In genomic region chr16:16141141-16141540, GRCh38 we compare ENCODE assay signal across 29 cellular contexts.
"Had no signal": no experiment of that assay in that cellular context is flagged by ENCODE, and none has a peak within 500 bp of the region (broad histone marks: within the 10 kb centered on the region; RNA-seq: fewer than 3 reads in every experiment).

No MANE protein-coding gene starts in this region.

- H3K27me3 Mint-ChIP-seq: activated CD8-positive, alpha-beta memory T cell treated with anti-CD3 and anti-CD28 coated beads, Interleukin-2, amount 10 ng/mL, durations not matched to agents 7 days and 5 days; activated naive CD8-positive, alpha-beta T cell treated with anti-CD3 and anti-CD28 coated beads for 36 hours; naive thymus-derived CD8-positive, alpha-beta T cell; T-cell had no signal

- DNase-seq: activated CD4-positive, CD25-positive, alpha-beta regulatory T cell treated with anti-CD3 and anti-CD28 coated beads, Interleukin-2, amount 50 U/mL, for 72 hours; activated CD8-positive, alpha-beta memory T cell treated with anti-CD3 and anti-CD28 coated beads, Interleukin-2, amount 10 ng/mL, durations not matched to agents 7 days and 5 days; activated CD8-positive, alpha-beta T cell treated with anti-CD3 and anti-CD28 coated beads, Interleukin-2, amount 10 ng/mL, durations not matched to agents 7 days and 5 days; activated effector memory CD4-positive, alpha-beta T cell treated with Interleukin-2 at 50 U/mL for 16 hours; activated naive CD4-positive, alpha-beta T cell treated with anti-CD3 and anti-CD28 coated beads for 36 hours; activated naive CD8-positive, alpha-beta T cell treated with anti-CD3 and anti-CD28 coated beads for 36 hours; activated T-cell treated with anti-CD3 and anti-CD28 coated beads, Interleukin-2, amount 50 U/mL, for 72 hours; adrenal gland; cerebellar nuclear complex; colonic mucosa; effector memory CD4-positive, alpha-beta T cell; hippocampal formation; left colon; mesenchymal stem cell; naive thymus-derived CD8-positive, alpha-beta T cell; nucleus accumbens; psoas muscle; stimulated activated CD4-positive, alpha-beta T cell treated with anti-CD3 and anti-CD28 coated beads, Interleukin-15, amount 100 ng/mL, for 24 hours; stimulated activated CD4-positive, alpha-beta T cell treated with anti-CD3 and anti-CD28 coated beads, Interleukin-2, amount 100 ng/mL, for 24 hours; stimulated activated naive CD4-positive, alpha-beta T cell treated with Interleukin-2 at 50 U/mL for 16 hours; T-cell; T-helper 9 cell; testis; transverse colon; WERI-Rb-1 had no signal

- H3K27ac Mint-ChIP-seq: activated CD8-positive, alpha-beta memory T cell treated with anti-CD3 and anti-CD28 coated beads, Interleukin-2, amount 10 ng/mL, durations not matched to agents 7 days and 5 days; activated CD8-positive, alpha-beta T cell treated with anti-CD3 and anti-CD28 coated beads, Interleukin-2, amount 10 ng/mL, durations not matched to agents 7 days and 5 days; activated naive CD4-positive, alpha-beta T cell treated with anti-CD3 and anti-CD28 coated beads for 36 hours; activated naive CD8-positive, alpha-beta T cell treated with anti-CD3 and anti-CD28 coated beads for 36 hours; activated T-cell treated with anti-CD3 and anti-CD28 coated beads, Interleukin-2, amount 50 U/mL, for 72 hours; brain; T-cell had no signal

- H3K4me1 ChIP-seq: colonic mucosa, parathyroid adenoma, psoas muscle, testis, transverse colon had no signal

- H3K9me3 Mint-ChIP-seq: activated naive CD4-positive, alpha-beta T cell treated with anti-CD3 and anti-CD28 coated beads for 36 hours; activated naive CD8-positive, alpha-beta T cell treated with anti-CD3 and anti-CD28 coated beads for 36 hours; activated T-cell treated with anti-CD3 and anti-CD28 coated beads, Interleukin-2, amount 50 U/mL, for 72 hours; brain; naive thymus-derived CD8-positive, alpha-beta T cell; neural crest cell; T-cell had no signal

- H3K4me3 Mint-ChIP-seq: activated CD8-positive, alpha-beta memory T cell treated with anti-CD3 and anti-CD28 coated beads, Interleukin-2, amount 10 ng/mL, durations not matched to agents 7 days and 5 days; activated CD8-positive, alpha-beta T cell treated with anti-CD3 and anti-CD28 coated beads, Interleukin-2, amount 10 ng/mL, durations not matched to agents 7 days and 5 days; activated naive CD4-positive, alpha-beta T cell treated with anti-CD3 and anti-CD28 coated beads for 36 hours; activated naive CD8-positive, alpha-beta T cell treated with anti-CD3 and anti-CD28 coated beads for 36 hours; activated T-cell treated with anti-CD3 and anti-CD28 coated beads, Interleukin-2, amount 50 U/mL, for 72 hours; brain; naive thymus-derived CD8-positive, alpha-beta T cell; neural crest cell; T-cell had no signal

- H3K9me3 ChIP-seq: adrenal gland, colonic mucosa, psoas muscle, testis, transverse colon had no signal

- H3K27ac ChIP-seq: adrenal gland, cardiac muscle cell, colonic mucosa, parathyroid adenoma, psoas muscle, testis, transverse colon, WERI-Rb-1 had no signal

- H3K4me3 ChIP-seq: adrenal gland, cardiac muscle cell, colonic mucosa, psoas muscle, testis, transverse colon had no signal

- H3K27me3 ChIP-seq: adrenal gland, cardiac muscle cell, colonic mucosa, testis, transverse colon had no signal

- ATAC-seq: activated CD8-positive, alpha-beta memory T cell treated with anti-CD3 and anti-CD28 coated beads, Interleukin-2, amount 10 ng/mL, durations not matched to agents 7 days and 5 days; activated CD8-positive, alpha-beta T cell treated with anti-CD3 and anti-CD28 coated beads, Interleukin-2, amount 10 ng/mL, durations not matched to agents 7 days and 5 days; left colon; naive thymus-derived CD8-positive, alpha-beta T cell; psoas muscle; T-cell had no signal

- H3K4me1 Mint-ChIP-seq: brain, neural crest cell, T-cell had no signal
